ENCODE assay signal across 18 cellular contexts in the genomic region with DNA sequence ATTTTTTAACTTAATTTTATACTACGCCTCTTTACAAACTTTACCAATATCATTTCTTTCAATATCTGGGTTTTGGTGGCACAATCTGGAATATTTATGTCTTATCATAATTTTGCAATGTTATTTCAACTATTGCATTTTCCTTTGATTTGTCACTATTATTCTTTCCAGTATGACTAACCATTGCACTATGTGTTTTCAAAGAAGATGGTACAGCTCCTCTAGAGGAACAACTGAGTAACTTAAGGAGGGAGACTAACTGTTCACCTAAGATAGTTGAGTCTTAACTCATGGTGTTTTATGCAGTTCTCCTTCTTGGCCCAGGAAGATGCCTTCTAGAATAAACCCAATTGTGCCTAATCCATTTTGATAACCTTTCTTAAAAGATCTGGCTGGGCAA.
DNase-seq lines count a peak whose midpoint lies in the region; ATAC-seq, FAIRE-seq and TF ChIP-seq lines count a peak whose summit lies in the region.
"Had no signal": no experiment of that assay in that cellular context is flagged by ENCODE, and none has a peak within 500 bp of the region (broad histone marks: within the 10 kb centered on the region; RNA-seq: fewer than 3 reads in every experiment).

No MANE protein-coding gene starts in this region.

- POLR2A ChIA-PET in A549 (lab: Yijun Ruan, JAX): no interaction called here

- peaks cover 5% of the 10 kb centered on the region; the same call in 1 of the 3 replicates for H3K4me1 ChIP-seq in A549
- no peaks in the 10 kb centered on the region for H3K4me1 ChIP-seq in foreskin keratinocyte
- H3K4me1 ChIP-seq: gastrocnemius medialis, tibial nerve had no signal

- CTCF ChIA-PET in A549 (lab: Yijun Ruan, JAX): interaction anchor here (0.5 to 2.4 kb wide), 4 partner anchors 60 to 312 kb away, joined by 3 to 5 read pairs (median 4); no protein-coding TSS in a partner anchor

- no peak overlapping the region for H3K4me3 ChIP-seq in A549
- no peak overlapping the region for H3K4me3 ChIP-seq in astrocyte of the spinal cord (ENCODE audit: low read depth, low read length)
- H3K4me3 ChIP-seq: gastrocnemius medialis, MG63, tibial nerve had no signal

- no peak for FAIRE-seq in A549 (lab: Jason Lieb, UNC)
- FAIRE-seq: GM18507, kidney, small intestine had no signal

- 94% methylated on average over 1 of the region's 1 CpG for WGBS in A549 (ENCODE audit: missing lambda C conversion rate)

- TF ChIP-seq CTCF in A549 (IDR thresholded peaks at IDR 0.05): no peak; the same call in 2 of the 3 replicates
- peak; percentile 30 for TF ChIP-seq CTCF in astrocyte of the spinal cord (IDR thresholded peaks at IDR 0.05; ENCODE audit: low read depth, low read length)
- peak; percentile 72 for TF ChIP-seq CTCF in foreskin keratinocyte (conservative IDR thresholded peaks at IDR 0.05)

- H3K27ac ChIP-seq in A549 (no peak overlapping the region), foreskin keratinocyte (no peak overlapping the region)
- H3K27ac ChIP-seq: gastrocnemius medialis, tibial nerve had no signal

- H3K4me2 ChIP-seq in A549: no peak overlapping the region; the same call in 1 of the 3 replicates

- DNase-seq in A549 (ENCODE audit: low read depth in 1 of 2, low spot score in 1 of 2) (peak; percentile 38 to 53), HPDE6-E6E7 (ENCODE audit: extremely low spot score) (peak; percentile 33), astrocyte of the spinal cord (ENCODE audit: low read depth, low spot score) (peak; percentile 39), foreskin keratinocyte (peak; percentile 50 to 77), activated gamma-delta T cell (lab: John Stamatoyannopoulos, UW) (no peak), GM19238 (ENCODE audit: insufficient read length, low spot score) (no peak), NCI-H2171 treated with DMSO at 0.1 percent for 48 hours (lab: John Stamatoyannopoulos, UW) (no peak)
- DNase-seq in activated CD8-positive, alpha-beta memory T cell treated with anti-CD3 and anti-CD28 coated beads, Interleukin-2, amount 50 U/mL, for 48 hours: no peak
- DNase-seq: activated CD4-positive, alpha-beta memory T cell treated with anti-CD3 and anti-CD28 coated beads for 36 hours; activated effector memory CD4-positive, alpha-beta T cell treated with Interleukin-2 at 50 U/mL for 16 hours; DND-41; gastrocnemius medialis; kidney; MG63; naive thymus-derived CD8-positive, alpha-beta T cell; small intestine had no signal

- no peaks in the 10 kb centered on the region for H3K9me3 ChIP-seq in A549
- H3K9me3 ChIP-seq: gastrocnemius medialis, MG63, tibial nerve had no signal

- no peak for TF ChIP-seq EP300 in A549 (IDR thresholded peaks at IDR 0.05)

- in situ Hi-C loops in astrocyte of the spinal cord (cut with HindIII; ENCODE audit: low sequenced_read_pairs): no loop called here

- H3K27me3 ChIP-seq in foreskin keratinocyte: no peaks in the 10 kb centered on the region
- H3K27me3 ChIP-seq: gastrocnemius medialis, MG63, tibial nerve had no signal

- peak; percentile 13 to 25; a peak in 1 of 5 replicates for TF ChIP-seq RAD21 in A549 (conservative IDR thresholded peaks at IDR 0.05 in 1 of 2, IDR thresholded peaks at IDR 0.05 in 1 of 2)

- ATAC-seq in A549 (peak; percentile 87 to 92; a peak in 5 of 6 replicates), foreskin keratinocyte (peak; percentile 96)
- ATAC-seq: gastrocnemius medialis; naive thymus-derived CD8-positive, alpha-beta T cell had no signal

- TF ChIP-seq POLR2A in A549 (IDR thresholded peaks at IDR 0.05; ENCODE audit: low read length): no peak

TF ChIP-seq in A549, 52 proteins besides CTCF, POLR2A, EP300 and RAD21:
- no peak for TF ChIP-seq FOSL2 (IDR thresholded peaks at IDR 0.05)
- TF ChIP-seq FOSL2 (CRISPR knock-in tag; IDR thresholded peaks at IDR 0.05): peak; percentile 88
- TF ChIP-seq CEBPB (IDR thresholded peaks at IDR 0.05): peak in 1 of 2 experiments; percentile 31; a peak in 1 of 4 replicates
- TF ChIP-seq SREBF2 (IDR thresholded peaks at IDR 0.05): no peak
- TF ChIP-seq JUNB (IDR thresholded peaks at IDR 0.05): 0 out of 2 replicates have a peak, but pooled peaks have one; percentile 33
TF ChIP-seq in A549: peak in this region for 3.

Comparison
In these comparisons a context has a peak if more than half of its experiments do, and no peak if none do; other contexts are left out.
1. DNase-seq: peak in A549 (2 of 2), HPDE6-E6E7 (single experiment), astrocyte of the spinal cord (single experiment) and foreskin keratinocyte (2 of 2); none in activated gamma-delta T cell (single experiment), GM19238 (single experiment), activated CD8-positive, alpha-beta memory T cell treated with anti-CD3 and anti-CD28 coated beads, Interleukin-2, amount 50 U/mL, for 48 hours (single experiment) and NCI-H2171 treated with DMSO at 0.1 percent for 48 hours (single experiment).